8 cellular contexts compared by ENCODE assay signal in the genomic region with DNA sequence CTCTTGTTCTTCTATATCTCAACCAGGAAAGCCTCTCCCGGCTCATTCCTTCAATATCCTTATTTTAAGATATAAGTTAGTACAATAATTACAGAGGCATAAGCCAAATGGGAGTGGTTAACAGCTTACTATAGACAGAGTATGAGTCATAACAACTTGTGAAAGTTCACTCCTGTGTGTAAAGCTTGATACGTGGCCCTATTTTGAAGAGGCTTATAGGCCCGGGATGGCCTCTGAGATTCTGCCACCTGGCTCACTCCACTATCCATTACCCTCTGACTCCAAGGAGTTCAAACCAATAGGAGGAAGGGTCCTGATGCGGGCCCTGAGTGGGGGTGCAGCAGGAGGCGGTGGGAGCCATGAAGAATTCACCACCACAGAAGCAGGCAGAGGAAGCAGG. TPM values are rescaled to one million over a fixed set of nuclear protein-coding genes. Genes with fewer than 3 reads are reported as not detected.
DNase-seq lines count a peak whose midpoint lies in the region; ATAC-seq and TF ChIP-seq lines count a peak whose summit lies in the region.

No MANE protein-coding gene starts in this region.

- ATAC-seq in HG02798 (IDR thresholded peaks at IDR 0.05; ENCODE audit: poor library complexity, unreplicated experiment), result peak; percentile 76

- H3K27ac ChIP-seq in Peyer's patch, result peak overlapping the region; percentile 34 to 79 (median 70)

- peaks cover 0 to 48% (median 0%) of the 10 kb centered on the region in 3 donors for H3K36me3 ChIP-seq in Peyer's patch

- peaks cover 39% of the 10 kb centered on the region for H3K36me3 Mint-ChIP-seq in activated naive CD4-positive, alpha-beta T cell treated with anti-CD3 and anti-CD28 coated beads for 36 hours (ENCODE audit: low read depth)

- H3K4me3 ChIP-seq in Peyer's patch, result no peak overlapping the region

- no peaks in the 10 kb centered on the region for H3K9me3 ChIP-seq in Peyer's patch

- peak overlapping the region; percentile 78 for H3K27ac Mint-ChIP-seq in activated naive CD4-positive, alpha-beta T cell treated with anti-CD3 and anti-CD28 coated beads for 36 hours

- H3K4me3 Mint-ChIP-seq in activated naive CD4-positive, alpha-beta T cell treated with anti-CD3 and anti-CD28 coated beads for 36 hours, result no peak overlapping the region

- TF ChIP-seq CTCF in Peyer's patch (IDR thresholded peaks at IDR 0.05), result no peak

- CTCF ChIA-PET in activated naive CD4-positive, alpha-beta T cell treated with anti-CD3 and anti-CD28 coated beads for 36 hours (lab: Charles Lee), result interaction anchor here (1.1 to 1.6 kb wide), 2 partner anchors 37 to 40 kb away, joined by 3 to 7 read pairs; partner anchors contain the start of gene B4GALT1

- DNase-seq in activated naive CD4-positive, alpha-beta T cell treated with anti-CD3 and anti-CD28 coated beads for 36 hours, result peak; percentile 45
- no peak for DNase-seq in activated naive CD4-positive, alpha-beta T cell treated with anti-CD3 and anti-CD28 coated beads, Interleukin-2, amount 50 U/mL, for 16 hours
- DNase-seq in Peyer's patch, result no peak
- peak; percentile 21 for DNase-seq in islet precursor cell
- DNase-seq in germinal center (ENCODE audit: low spot score), result no peak
- no peak for DNase-seq in SKM-1 treated with dmso at 0.1 percent for 144 hours (lab: John Stamatoyannopoulos, UW; ENCODE audit: unreplicated experiment)
- no peak for DNase-seq in NCI-H1694 treated with DMSO at 0.1 percent for 48 hours (lab: John Stamatoyannopoulos, UW)

- H3K4me1 Mint-ChIP-seq in activated naive CD4-positive, alpha-beta T cell treated with anti-CD3 and anti-CD28 coated beads for 36 hours (ENCODE audit: low read depth), result peaks cover 28% of the 10 kb centered on the region

- peaks cover 0 to 60% (median 15%) of the 10 kb centered on the region in 4 donors for H3K4me1 ChIP-seq in Peyer's patch

- no peaks in the 10 kb centered on the region for H3K27me3 ChIP-seq in Peyer's patch

- TF ChIP-seq POLR2A in Peyer's patch (IDR thresholded peaks at IDR 0.05), result no peak

- no peaks in the 10 kb centered on the region for H3K27me3 Mint-ChIP-seq in activated naive CD4-positive, alpha-beta T cell treated with anti-CD3 and anti-CD28 coated beads for 36 hours (ENCODE audit: low read depth)

- intact Hi-C loops in activated naive CD4-positive, alpha-beta T cell treated with anti-CD3 and anti-CD28 coated beads for 36 hours (cut with micrococcal nuclease), result loop anchor here (1.0 kb wide), 2 partner anchors 29 to 37 kb away; partner anchors contain the start of gene B4GALT1

- no peaks in the 10 kb centered on the region for H3K9me3 Mint-ChIP-seq in activated naive CD4-positive, alpha-beta T cell treated with anti-CD3 and anti-CD28 coated beads for 36 hours

RNA-seq across cellular contexts. Expression of gene B4GALT1, which starts 36.6 kb away (rescaled TPM):
- total RNA-seq in activated naive CD4-positive, alpha-beta T cell treated with anti-CD3 and anti-CD28 coated beads for 36 hours, result 10 to 100 TPM; 42.8 to 44.1 TPM
- 10 to 100 TPM; 26.4 to 65.3 (median 44.1) TPM for total RNA-seq in Peyer's patch

RNA-seq across cellular contexts. Expression of gene SMU1, which starts 54.0 kb away (rescaled TPM):
- 10 to 100 TPM; 23.7 to 23.9 TPM for total RNA-seq in activated naive CD4-positive, alpha-beta T cell treated with anti-CD3 and anti-CD28 coated beads for 36 hours
- total RNA-seq in Peyer's patch, result 10 to 100 TPM in 3 of 4 donors, 1 to 10 TPM in 1; 9.3 to 17.3 (median 10.9) TPM

Comparison
In these comparisons a context has a peak if more than half of its experiments do, and no peak if none do; other contexts are left out.
1. DNase-seq: peak in activated naive CD4-positive, alpha-beta T cell treated with anti-CD3 and anti-CD28 coated beads for 36 hours (single experiment) and islet precursor cell (single experiment); none in activated naive CD4-positive, alpha-beta T cell treated with anti-CD3 and anti-CD28 coated beads, Interleukin-2, amount 50 U/mL, for 16 hours (single experiment), Peyer's patch (0 of 3), germinal center (single experiment), SKM-1 treated with dmso at 0.1 percent for 144 hours (single experiment) and NCI-H1694 treated with DMSO at 0.1 percent for 48 hours (single experiment).